ENCODE assay signal across 8 cellular contexts in genomic region chr12:57522887-57523705, GRCh38. TPM values are rescaled to one million over a fixed set of nuclear protein-coding genes. Genes with fewer than 3 reads are reported as not detected.
A peak's percentile ranks its signal among the peaks of the same experiment; 100 is the strongest.
DNase-seq lines count a peak whose midpoint lies in the region; ATAC-seq and TF ChIP-seq lines count a peak whose summit lies in the region.

No MANE protein-coding gene starts in this region.

- H3K36me3 Mint-ChIP-seq in activated T-helper 2 cell treated with anti-CD3 and anti-CD28 coated beads, Interferon-gamma antibody, Interleukin-2, Interleukin-4, amounts not matched to agents 10 μg/mL and 5 μg/mL and 100 μg/mL, durations not matched to agents 14 hours and 24 hours and 36 hours (ENCODE audit: low read depth) = peaks cover 49% of the 10 kb centered on the region
- peaks cover 13% of the 10 kb centered on the region for H3K36me3 Mint-ChIP-seq in neural crest cell (ENCODE audit: low read depth)

- H3K27me3 Mint-ChIP-seq in activated T-helper 2 cell treated with anti-CD3 and anti-CD28 coated beads, Interferon-gamma antibody, Interleukin-2, Interleukin-4, amounts not matched to agents 10 μg/mL and 5 μg/mL and 100 μg/mL, durations not matched to agents 14 hours and 24 hours and 36 hours (ENCODE audit: low read depth) = no peaks in the 10 kb centered on the region
- peaks cover 18% of the 10 kb centered on the region for H3K27me3 Mint-ChIP-seq in neural crest cell (ENCODE audit: low read depth)

- ATAC-seq in GM21447 (IDR thresholded peaks at IDR 0.05; ENCODE audit: unreplicated experiment) = no peak
- ATAC-seq in HG03095 (IDR thresholded peaks at IDR 0.05; ENCODE audit: unreplicated experiment) = no peak

- DNase-seq in NCI-H82 treated with DMSO at 0.1 percent for 48 hours (lab: John Stamatoyannopoulos, UW; ENCODE audit: unreplicated experiment) = peak; percentile 38
- DNase-seq in activated T-helper 2 cell treated with anti-CD3 and anti-CD28 coated beads, Interferon-gamma antibody, Interleukin-2, Interleukin-4, amounts not matched to agents 10 μg/mL and 5 μg/mL and 100 μg/mL, durations not matched to agents 14 hours and 24 hours and 36 hours (ENCODE audit: low spot score) = no peak
- peak in 1 of 2 donors; percentile 65 for DNase-seq in foreskin fibroblast
- DNase-seq in neural crest cell (ENCODE audit: low read depth, low spot score) = peak; percentile 31
- DNase-seq in germinal center (ENCODE audit: low spot score) = no peak

- H3K9me3 Mint-ChIP-seq in activated T-helper 2 cell treated with anti-CD3 and anti-CD28 coated beads, Interferon-gamma antibody, Interleukin-2, Interleukin-4, amounts not matched to agents 10 μg/mL and 5 μg/mL and 100 μg/mL, durations not matched to agents 14 hours and 24 hours and 36 hours = no peaks in the 10 kb centered on the region
- H3K9me3 Mint-ChIP-seq in neural crest cell = no peaks in the 10 kb centered on the region

- TF ChIP-seq CTCF in foreskin fibroblast (IDR thresholded peaks at IDR 0.05; ENCODE audit: low read depth, low read length) (no peak), neural crest cell (conservative IDR thresholded peaks at IDR 0.05) (no peak)

- peak overlapping the region; percentile 75 to 78 for H3K4me3 ChIP-seq in foreskin fibroblast (ENCODE audit: low read depth in 1 of 2, low read length in 2 of 2)

- intact Hi-C loops in activated T-helper 2 cell treated with anti-CD3 and anti-CD28 coated beads, Interferon-gamma antibody, Interleukin-2, Interleukin-4, amounts not matched to agents 10 μg/mL and 5 μg/mL and 100 μg/mL, durations not matched to agents 14 hours and 24 hours and 36 hours (cut with micrococcal nuclease) = loop anchor here (1.0 to 5.0 kb wide), 4 partner anchors 68 to 436 kb away; partner anchors contain the start of genes CDK4, CTDSP2, NAB2 and PIP4K2C

- H3K4me1 Mint-ChIP-seq in activated T-helper 2 cell treated with anti-CD3 and anti-CD28 coated beads, Interferon-gamma antibody, Interleukin-2, Interleukin-4, amounts not matched to agents 10 μg/mL and 5 μg/mL and 100 μg/mL, durations not matched to agents 14 hours and 24 hours and 36 hours (ENCODE audit: low read depth) = peaks cover 41% of the 10 kb centered on the region
- H3K4me1 Mint-ChIP-seq in neural crest cell = peaks cover 56% of the 10 kb centered on the region

- peak; percentile 52 for TF ChIP-seq POLR2A in GM18526 (IDR thresholded peaks at IDR 0.05; ENCODE audit: extremely low read depth, insufficient read length)

- peak overlapping the region; percentile 96 for H3K4me3 Mint-ChIP-seq in activated T-helper 2 cell treated with anti-CD3 and anti-CD28 coated beads, Interferon-gamma antibody, Interleukin-2, Interleukin-4, amounts not matched to agents 10 μg/mL and 5 μg/mL and 100 μg/mL, durations not matched to agents 14 hours and 24 hours and 36 hours (ENCODE audit: low read depth)
- H3K4me3 Mint-ChIP-seq in neural crest cell = peak overlapping the region; percentile 97

- H3K27ac Mint-ChIP-seq in activated T-helper 2 cell treated with anti-CD3 and anti-CD28 coated beads, Interferon-gamma antibody, Interleukin-2, Interleukin-4, amounts not matched to agents 10 μg/mL and 5 μg/mL and 100 μg/mL, durations not matched to agents 14 hours and 24 hours and 36 hours = peak overlapping the region; percentile 83
- peak overlapping the region; percentile 94 for H3K27ac Mint-ChIP-seq in neural crest cell (ENCODE audit: unreplicated experiment)

RNA-seq across cellular contexts. Expression of gene MBD6, which starts 0.5 kb away (rescaled TPM):
- total RNA-seq in activated T-helper 2 cell treated with anti-CD3 and anti-CD28 coated beads, Interferon-gamma antibody, Interleukin-2, Interleukin-4, amounts not matched to agents 10 μg/mL and 5 μg/mL and 100 μg/mL, durations not matched to agents 14 hours and 24 hours and 36 hours = 62.4 and 67.9 TPM in 2 replicates
- 90.4 and 91.3 TPM in 2 replicates for total RNA-seq in neural crest cell

RNA-seq across cellular contexts. Expression of gene DDIT3, which starts 2.8 kb away (rescaled TPM):
- total RNA-seq in activated T-helper 2 cell treated with anti-CD3 and anti-CD28 coated beads, Interferon-gamma antibody, Interleukin-2, Interleukin-4, amounts not matched to agents 10 μg/mL and 5 μg/mL and 100 μg/mL, durations not matched to agents 14 hours and 24 hours and 36 hours = 10.9 and 11.4 TPM in 2 replicates
- 14.1 and 15.0 TPM in 2 replicates for total RNA-seq in neural crest cell

RNA-seq across cellular contexts. Expression of gene DCTN2, which starts 23.9 kb away (rescaled TPM):
- 96.7 and 101 TPM in 2 replicates for total RNA-seq in activated T-helper 2 cell treated with anti-CD3 and anti-CD28 coated beads, Interferon-gamma antibody, Interleukin-2, Interleukin-4, amounts not matched to agents 10 μg/mL and 5 μg/mL and 100 μg/mL, durations not matched to agents 14 hours and 24 hours and 36 hours
- total RNA-seq in neural crest cell = 133 and 138 TPM in 2 replicates

RNA-seq across cellular contexts. Expression of gene KIF5A, which starts 26.7 kb away (rescaled TPM):
- total RNA-seq in activated T-helper 2 cell treated with anti-CD3 and anti-CD28 coated beads, Interferon-gamma antibody, Interleukin-2, Interleukin-4, amounts not matched to agents 10 μg/mL and 5 μg/mL and 100 μg/mL, durations not matched to agents 14 hours and 24 hours and 36 hours = 3.0 and 3.4 TPM in 2 replicates
- 16.9 and 20.8 TPM in 2 replicates for total RNA-seq in neural crest cell

RNA-seq across cellular contexts. Expression of gene MARS1, which starts 35.2 kb away (rescaled TPM):
- total RNA-seq in activated T-helper 2 cell treated with anti-CD3 and anti-CD28 coated beads, Interferon-gamma antibody, Interleukin-2, Interleukin-4, amounts not matched to agents 10 μg/mL and 5 μg/mL and 100 μg/mL, durations not matched to agents 14 hours and 24 hours and 36 hours = 249 and 257 TPM in 2 replicates
- 257 and 267 TPM in 2 replicates for total RNA-seq in neural crest cell

Comparison
In these comparisons a context has a peak if more than half of its experiments do, and no peak if none do; other contexts are left out.
1. DNase-seq: peak in NCI-H82 treated with DMSO at 0.1 percent for 48 hours (single experiment) and neural crest cell (single experiment); none in activated T-helper 2 cell treated with anti-CD3 and anti-CD28 coated beads, Interferon-gamma antibody, Interleukin-2, Interleukin-4, amounts not matched to agents 10 μg/mL and 5 μg/mL and 100 μg/mL, durations not matched to agents 14 hours and 24 hours and 36 hours (single experiment) and germinal center (single experiment).